Comparison of ENCODE assay signal across 9 cellular contexts in the genomic region with DNA sequence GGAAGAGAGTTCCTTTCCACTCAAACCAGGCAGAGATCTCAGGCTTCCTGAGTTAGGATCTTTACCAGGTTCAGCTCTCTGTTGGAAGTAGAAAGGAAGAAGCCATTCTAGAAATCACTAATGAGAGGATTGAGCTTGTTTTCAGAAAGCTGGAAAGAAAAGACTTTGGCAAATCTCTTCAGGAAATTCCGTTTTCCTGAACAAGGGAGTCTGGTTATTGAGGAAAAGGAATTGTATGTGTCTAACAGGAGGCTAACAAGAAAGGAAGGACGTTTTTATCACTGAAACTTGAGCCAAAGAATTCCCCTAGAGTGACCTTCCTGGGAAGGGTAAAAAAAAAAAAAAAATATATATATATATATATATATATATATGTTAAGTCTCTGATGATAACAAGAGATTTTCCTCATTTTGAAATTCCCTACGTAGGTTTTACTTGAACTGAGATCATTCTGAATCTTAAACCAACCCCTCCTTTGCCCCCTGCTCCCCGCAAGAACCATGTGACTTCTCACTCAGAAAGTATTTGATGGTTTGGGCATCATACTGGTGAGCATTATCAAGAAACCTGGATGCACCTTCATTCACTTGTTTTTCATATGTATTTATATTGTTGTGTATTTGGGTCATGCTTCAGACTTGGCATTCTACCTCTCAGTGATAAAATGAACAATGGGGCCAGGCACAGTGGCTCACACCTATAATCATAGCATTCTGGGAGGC.
DNase-seq lines count a peak whose midpoint lies in the region; ATAC-seq and TF ChIP-seq lines count a peak whose summit lies in the region.
"Had no signal": no experiment of that assay in that cellular context is flagged by ENCODE, and none has a peak within 500 bp of the region (broad histone marks: within the 10 kb centered on the region; RNA-seq: fewer than 3 reads in every experiment).

No MANE protein-coding gene starts in this region.

- peaks cover 85% of the 10 kb centered on the region for H3K79me2 ChIP-seq in neural progenitor cell (ENCODE audit: low read depth)

- peaks cover 62% of the 10 kb centered on the region for H3K4me1 Mint-ChIP-seq in endodermal cell
- H3K4me1 Mint-ChIP-seq in neural progenitor cell = peaks cover 62% of the 10 kb centered on the region

- TF ChIP-seq CTCF in heart right ventricle (IDR thresholded peaks at IDR 0.05) (no peak), endodermal cell (conservative IDR thresholded peaks at IDR 0.05) (no peak), neural progenitor cell (IDR thresholded peaks at IDR 0.05) (no peak), vagina (IDR thresholded peaks at IDR 0.05) (no peak)

- H3K9ac ChIP-seq in endodermal cell (ENCODE audit: extremely low read depth, low read length, poor library complexity, severe bottlenecking) (no peak overlapping the region), neural progenitor cell (no peak overlapping the region)

- no peak overlapping the region for H2AFZ ChIP-seq in neural progenitor cell (replicated peaks)

- peaks cover 15 to 86% (median 70%) of the 10 kb centered on the region in 9 donors for H3K4me1 ChIP-seq in heart right ventricle
- peaks cover 38% of the 10 kb centered on the region for H3K4me1 ChIP-seq in endodermal cell (ENCODE audit: control insufficient read depth, insufficient read depth, low read length)
- peaks cover 34% of the 10 kb centered on the region for H3K4me1 ChIP-seq in neural progenitor cell
- H3K4me1 ChIP-seq in vagina = peaks cover 72% of the 10 kb centered on the region

- H3K9me3 Mint-ChIP-seq in endodermal cell = no peaks in the 10 kb centered on the region
- no peaks in the 10 kb centered on the region for H3K9me3 Mint-ChIP-seq in neural progenitor cell

- no peak for TF ChIP-seq POLR2A in vagina (IDR thresholded peaks at IDR 0.05)
- TF ChIP-seq POLR2A in GM18505 (IDR thresholded peaks at IDR 0.05; ENCODE audit: borderline replicate concordance, extremely low read depth, insufficient read depth, insufficient read length) = no peak

- H3K27me3 ChIP-seq in heart right ventricle (no peaks in the 10 kb centered on the region), endodermal cell (ENCODE audit: control insufficient read depth, insufficient read depth, low read length, poor library complexity, severe bottlenecking) (no peaks in the 10 kb centered on the region), neural progenitor cell (no peaks in the 10 kb centered on the region), vagina (no peaks in the 10 kb centered on the region)

- peak overlapping the region; percentile 20 to 93 (median 78) for H3K27ac ChIP-seq in heart right ventricle
- H3K27ac ChIP-seq in endodermal cell (ENCODE audit: low read depth, low read length) = no peak overlapping the region
- peak overlapping the region; percentile 69 for H3K27ac ChIP-seq in neural progenitor cell
- H3K27ac ChIP-seq in vagina = peak overlapping the region; percentile 52

- peak in 3 of 8 donors; percentile 4 to 43 (median 32) for ATAC-seq in heart right ventricle
- no peak for ATAC-seq in left cardiac atrium
- no peak for ATAC-seq in GM18505 (IDR thresholded peaks at IDR 0.05; ENCODE audit: unreplicated experiment)
- no peak for ATAC-seq in GM18519 (IDR thresholded peaks at IDR 0.05; ENCODE audit: low FRiP score, unreplicated experiment)

- H3K9me3 ChIP-seq in heart right ventricle (no peaks in the 10 kb centered on the region), endodermal cell (ENCODE audit: control insufficient read depth, low read length) (no peaks in the 10 kb centered on the region), neural progenitor cell (ENCODE audit: low read depth) (no peaks in the 10 kb centered on the region), vagina (no peaks in the 10 kb centered on the region)

- peak overlapping the region in 1 of 10 donors; percentile 0 for H3K4me3 ChIP-seq in heart right ventricle
- H3K4me3 ChIP-seq in endodermal cell (ENCODE audit: low read length) = peak overlapping the region; percentile 4
- no peak overlapping the region for H3K4me3 ChIP-seq in neural progenitor cell
- H3K4me3 ChIP-seq in vagina = no peak overlapping the region

- H3F3A ChIP-seq in neural progenitor cell (ENCODE audit: low read depth) = no peaks in the 10 kb centered on the region

- H4K20me1 ChIP-seq in neural progenitor cell (ENCODE audit: low read depth) = peaks cover 55% of the 10 kb centered on the region

- intact Hi-C loops in heart right ventricle (cut with DNase I) (loop anchor here in 3 of 10 donors (2.0 to 10.0 kb wide), 3 partner anchors 16 to 198 kb away; no protein-coding TSS in a partner anchor), left cardiac atrium (cut with DNase I) (no loop called here), vagina (cut with DNase I) (no loop called here)

- WGBS in heart right ventricle, 2 donors = 37% methylated on average over 4 of the region's 4 CpGs
- 70 to 100% methylated on average over 1 to 4 of the region's 4 CpGs for WGBS in endodermal cell (ENCODE audit: insufficient coverage in 1 of 2, insufficient read length in 1 of 2), 2 experiments

- H3K27ac Mint-ChIP-seq in endodermal cell (peak overlapping the region; percentile 78), neural progenitor cell (peak overlapping the region; percentile 44)

- no peaks in the 10 kb centered on the region for H3K27me3 Mint-ChIP-seq in endodermal cell (ENCODE audit: insufficient read depth)
- H3K27me3 Mint-ChIP-seq in neural progenitor cell (ENCODE audit: insufficient read depth, low read depth) = no peaks in the 10 kb centered on the region

- H3K4me3 Mint-ChIP-seq in endodermal cell = no peak overlapping the region
- no peak overlapping the region for H3K4me3 Mint-ChIP-seq in neural progenitor cell

- peaks cover 0 to 30% (median 13%) of the 10 kb centered on the region in 9 donors for H3K36me3 ChIP-seq in heart right ventricle
- H3K36me3 ChIP-seq in endodermal cell (ENCODE audit: control insufficient read depth, insufficient read depth, low read length) = peaks cover 15% of the 10 kb centered on the region
- peaks cover 6% of the 10 kb centered on the region for H3K36me3 ChIP-seq in neural progenitor cell
- peaks cover 0 to 14% of the 10 kb centered on the region in 2 donors for H3K36me3 ChIP-seq in vagina

- H3K36me3 Mint-ChIP-seq in endodermal cell (ENCODE audit: low read depth) = peaks cover 18% of the 10 kb centered on the region
- H3K36me3 Mint-ChIP-seq in neural progenitor cell = peaks cover 15% of the 10 kb centered on the region

- DNase-seq in heart right ventricle = no peak
- no peak for DNase-seq in left cardiac atrium
- no peak for DNase-seq in endodermal cell
- no peak for DNase-seq in neural progenitor cell (ENCODE audit: low spot score)
- DNase-seq in vagina (ENCODE audit: extremely low spot score in 2 of 2) = no peak
- no peak for DNase-seq in NCI-H2227 treated with DMSO at 0.1 percent for 48 hours (lab: John Stamatoyannopoulos, UW)
- DNase-seq: NCI-H226 had no signal

- H3K4me2 ChIP-seq in neural progenitor cell = no peak overlapping the region
